Comparison of ENCODE assay signal across 9 cellular contexts in the genomic region with DNA sequence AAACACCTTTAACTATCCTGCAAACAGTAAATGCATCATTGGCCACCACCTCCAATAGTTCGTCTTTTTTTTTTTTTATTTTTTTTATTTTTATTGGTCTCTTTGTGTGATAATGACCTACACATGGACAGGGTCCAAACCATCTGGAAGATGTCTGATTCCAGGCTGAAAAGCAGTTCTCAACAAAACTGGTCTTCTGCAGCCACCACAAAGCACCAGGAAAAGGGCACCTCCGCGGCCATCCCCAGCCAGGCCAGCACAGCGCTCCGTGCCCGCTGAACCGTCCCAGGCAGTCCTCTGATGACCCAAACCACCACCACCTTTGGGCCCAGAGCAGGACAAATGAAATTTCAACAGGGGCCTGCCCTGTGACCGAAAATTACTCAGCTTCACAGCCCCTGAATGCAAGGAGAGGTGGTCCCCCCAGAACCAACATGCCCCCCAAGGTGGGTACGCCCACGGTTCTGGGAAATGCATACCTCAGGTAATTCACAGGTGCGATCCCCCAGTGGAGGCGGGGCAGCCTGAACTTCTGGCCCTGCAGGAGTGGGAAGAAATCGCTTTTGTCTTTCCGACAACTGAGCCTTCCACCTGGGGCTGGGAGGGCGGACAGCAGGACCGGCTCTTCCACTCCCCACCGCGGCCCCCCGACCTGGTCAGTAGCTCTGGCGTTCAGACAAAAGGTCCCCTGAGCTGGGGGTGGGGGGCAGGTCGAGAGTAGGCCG. TPM values are rescaled to one million over a fixed set of nuclear protein-coding genes. Genes with fewer than 3 reads are reported as not detected.
A peak's percentile ranks its signal among the peaks of the same experiment; 100 is the strongest.
DNase-seq lines count a peak whose midpoint lies in the region; ATAC-seq and TF ChIP-seq lines count a peak whose summit lies in the region.
"Had no signal": no experiment of that assay in that cellular context is flagged by ENCODE, and none has a peak within 500 bp of the region (broad histone marks: within the 10 kb centered on the region; RNA-seq: fewer than 3 reads in every experiment).

No MANE protein-coding gene starts in this region.

- H3K27me3 ChIP-seq in SK-N-SH (ENCODE audit: insufficient read depth) (no peaks in the 10 kb centered on the region), endocrine pancreas (ENCODE audit: control insufficient read depth, insufficient read depth, low read length) (no peaks in the 10 kb centered on the region)

- H3K79me2 ChIP-seq in SK-N-SH (ENCODE audit: insufficient read depth), result peaks cover 53% of the 10 kb centered on the region

- DNase-seq in NCI-H510A treated with DMSO at 0.1 percent for 48 hours (lab: John Stamatoyannopoulos, UW), result peak; percentile 42
- no peak for DNase-seq in NCI-H510A (lab: John Stamatoyannopoulos, UW)
- DNase-seq in SK-N-SH, result peak; percentile 56
- no peak for DNase-seq in neural crest cell (ENCODE audit: low read depth, low spot score)
- no peak for DNase-seq in NCI-H526 treated with DMSO at 0.1 percent for 48 hours (lab: John Stamatoyannopoulos, UW)
- DNase-seq in COLO829 (ENCODE audit: low spot score), result no peak

- H3K9ac ChIP-seq in SK-N-SH (peak overlapping the region; percentile 80), endocrine pancreas (ENCODE audit: control insufficient read depth, insufficient read depth, low read length) (no peak overlapping the region)

- TF ChIP-seq CTCF in SK-N-SH (IDR thresholded peaks at IDR 0.05) (no peak), neural crest cell (conservative IDR thresholded peaks at IDR 0.05) (peak; percentile 6)

- H3K4me3 Mint-ChIP-seq in neural crest cell, result peak overlapping the region; percentile 93

- H3K27me3 Mint-ChIP-seq in neural crest cell (ENCODE audit: low read depth), result peaks cover 29% of the 10 kb centered on the region

- peaks cover 2% of the 10 kb centered on the region for H3K36me3 Mint-ChIP-seq in neural crest cell (ENCODE audit: low read depth)

- H3K36me3 ChIP-seq in SK-N-SH (replicated peaks in 1 of 2; ENCODE audit: control insufficient read depth in 1 of 2, insufficient read depth in 2 of 2, low read length in 1 of 2) (peaks cover 0 to 4% of the 10 kb centered on the region in 2 experiments), endocrine pancreas (ENCODE audit: control insufficient read depth, insufficient read depth, low read length) (no peaks in the 10 kb centered on the region)

- no peaks in the 10 kb centered on the region for H3K9me3 Mint-ChIP-seq in neural crest cell

- H3K4me2 ChIP-seq in SK-N-SH, result peak overlapping the region; percentile 94

- H3K9me3 ChIP-seq in SK-N-SH (no peaks in the 10 kb centered on the region), endocrine pancreas (ENCODE audit: control insufficient read depth, low read length) (no peaks in the 10 kb centered on the region)

- WGBS in SK-N-SH (ENCODE audit: low lambda C conversion rate), result 5% methylated on average over 20 of the region's 22 CpGs

- no peak for TF ChIP-seq RAD21 in SK-N-SH (IDR thresholded peaks at IDR 0.05; ENCODE audit: low read length)

- H2AFZ ChIP-seq in SK-N-SH (ENCODE audit: low read depth), result peak overlapping the region; percentile 4; the same call in 1 of the 2 replicates

- peaks cover 41% of the 10 kb centered on the region for H3K4me1 Mint-ChIP-seq in neural crest cell

- peaks cover 5% of the 10 kb centered on the region for H3F3A ChIP-seq in SK-N-SH (replicated peaks; ENCODE audit: insufficient read depth)

- H3K4me1 ChIP-seq in SK-N-SH (ENCODE audit: control insufficient read depth in 1 of 2, insufficient read depth in 2 of 2, low read depth in 1 of 2, low read length in 1 of 2) (peaks cover 0 to 21% of the 10 kb centered on the region in 2 experiments; a peak in 2 of 4 replicates), endocrine pancreas (ENCODE audit: control insufficient read depth, insufficient read depth, low read length) (no peaks in the 10 kb centered on the region)

- POLR2A ChIA-PET in SK-N-SH (lab: Yijun Ruan, JAX), result interaction anchor here (0.8 to 2.7 kb wide), 5 partner anchors 27 to 206 kb away, joined by 3 to 8 read pairs (median 5); no protein-coding TSS in a partner anchor

- CTCF ChIA-PET in SK-N-SH (lab: Yijun Ruan, JAX), result interaction anchor here (0.6 to 5.0 kb wide), 11 partner anchors 28 to 622 kb away, joined by 3 to 39 read pairs (median 4); no protein-coding TSS in a partner anchor

- peaks cover 50% of the 10 kb centered on the region for H4K20me1 ChIP-seq in SK-N-SH (ENCODE audit: insufficient read depth)

- H3K27ac ChIP-seq in SK-N-SH (ENCODE audit: low read depth in 2 of 2, low read length in 1 of 2), result peak overlapping the region; percentile 29 to 76; a peak in 2 of 4 replicates
- H3K27ac ChIP-seq: C4-2B had no signal

- no peak for TF ChIP-seq EP300 in SK-N-SH (IDR thresholded peaks at IDR 0.05; ENCODE audit: borderline replicate concordance in 1 of 2, low read depth in 1 of 2, low read length in 1 of 2)

- H3K27ac Mint-ChIP-seq in neural crest cell (ENCODE audit: unreplicated experiment), result peak overlapping the region; percentile 95

- ATAC-seq in HG03565 (IDR thresholded peaks at IDR 0.05; ENCODE audit: unreplicated experiment), result no peak

- no peaks in the 10 kb centered on the region for H3K9me2 ChIP-seq in SK-N-SH

- H3K4me3 ChIP-seq in SK-N-SH (ENCODE audit: low read depth in 2 of 2, low read length in 1 of 2), result peak overlapping the region; percentile 70 to 90
- peak overlapping the region; percentile 56 for H3K4me3 ChIP-seq in endocrine pancreas (ENCODE audit: control insufficient read depth, insufficient read depth, low read length)

TF ChIP-seq in SK-N-SH, 30 proteins besides CTCF, POLR2A, EP300 and RAD21:
- no peak for TF ChIP-seq TEAD4 (IDR thresholded peaks at IDR 0.05; ENCODE audit: borderline replicate concordance, insufficient read depth)
- TF ChIP-seq, protein P1, sequence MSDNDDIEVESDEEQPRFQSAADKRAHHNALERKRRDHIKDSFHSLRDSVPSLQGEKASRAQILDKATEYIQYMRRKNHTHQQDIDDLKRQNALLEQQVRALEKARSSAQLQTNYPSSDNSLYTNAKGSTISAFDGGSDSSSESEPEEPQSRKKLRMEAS (IDR thresholded peaks at IDR 0.05; ENCODE audit: low read depth), result no peak
- TF ChIP-seq NFIC (IDR thresholded peaks at IDR 0.05; ENCODE audit: borderline replicate concordance), result peak; percentile 27; the same call in 1 of the 2 replicates
TF ChIP-seq in SK-N-SH: peak in this region for 1.

RNA-seq across cellular contexts. Expression of a gene that starts 1.6 kb away (rescaled TPM):
- polyA plus RNA-seq in SK-N-SH (2012; rRNA removed), result 20.6 and 24.0 TPM in 2 replicates
- polyA plus RNA-seq in SK-N-SH (2012; cell fraction: cytosol; rRNA removed), result 22.6 and 24.1 TPM in 2 replicates
- 12.1 and 13.3 TPM in 2 replicates for polyA plus RNA-seq in SK-N-SH (2012; cell fraction: nucleus; rRNA removed)
- total RNA-seq in neural crest cell, result 27.3 and 29.5 TPM in 2 replicates

Comparison
In these comparisons a context has a peak if more than half of its experiments do, and no peak if none do; other contexts are left out.
1. DNase-seq: peak in NCI-H510A treated with DMSO at 0.1 percent for 48 hours (single experiment) and SK-N-SH (single experiment); none in NCI-H510A (single experiment), neural crest cell (single experiment), NCI-H526 treated with DMSO at 0.1 percent for 48 hours (single experiment) and COLO829 (single experiment).